In genomic region chr22:39249081-39249704, GRCh38 we compare ENCODE assay signal across 25 cellular contexts.
"Had no signal": no experiment of that assay in that cellular context is flagged by ENCODE, and none has a peak within 500 bp of the region (broad histone marks: within the 10 kb centered on the region; RNA-seq: fewer than 3 reads in every experiment).

No MANE protein-coding gene starts in this region.

- DNase-seq: activated CD4-positive, alpha-beta T cell treated with anti-CD3 and anti-CD28 coated beads for 1 hour; activated CD4-positive, alpha-beta T cell treated with anti-CD3 and anti-CD28 coated beads, Interleukin-2, amount 50 U/mL, for 4 hours; activated CD8-positive, alpha-beta memory T cell treated with anti-CD3 and anti-CD28 coated beads for 24 hours; activated CD8-positive, alpha-beta memory T cell treated with anti-CD3 and anti-CD28 coated beads, Interleukin-2, amount 50 U/mL, for 4 hours; activated T-cell treated with anti-CD3 and anti-CD28 coated beads, Interleukin-2, amount 50 U/mL, for 24 hours; colonic mucosa; gastrocnemius medialis; hippocampal formation; kidney glomerular epithelial cell; left ventricle myocardium superior; mammary epithelial cell; nephron progenitor cell; occipital lobe; small intestine; stimulated activated CD4-positive, alpha-beta T cell treated with anti-CD3 and anti-CD28 coated beads, Interleukin-2, amount 100 ng/mL, for 24 hours; stimulated activated naive CD8-positive, alpha-beta T cell treated with anti-CD3 and anti-CD28 coated beads, Interleukin-15, amount 100 ng/mL, for 72 hours; tibial artery; uterus had no signal

- H3K4me1 ChIP-seq: colonic mucosa had no signal

- ATAC-seq: activated naive CD4-positive, alpha-beta T cell treated with anti-CD3 and anti-CD28 coated beads, Interleukin-2, amount 50 U/mL, for 72 hours; activated T-helper 17 cell treated with anti-CD3 and anti-CD28 coated beads, Interleukin-2, amount 50 U/mL, for 72 hours; gastrocnemius medialis; left ventricle myocardium superior; sciatic nerve; stimulated activated effector memory CD8-positive, alpha-beta T cell treated with anti-CD3 and anti-CD28 coated beads, Interleukin-12 subunit alpha, Interleukin-12 subunit beta, amount 100 ng/mL, for 72 hours; stimulated activated naive CD8-positive, alpha-beta T cell treated with anti-CD3 and anti-CD28 coated beads, Interleukin-15, amount 100 ng/mL, for 72 hours had no signal

- H3K27ac ChIP-seq: ascending aorta, colonic mucosa, esophagus muscularis mucosa, tibial artery, uterus had no signal

- H3K9me3 ChIP-seq: ascending aorta, colonic mucosa, esophagus muscularis mucosa, gastrocnemius medialis, tibial artery, uterus had no signal

- H3K36me3 ChIP-seq: ascending aorta, colonic mucosa, esophagus muscularis mucosa, gastrocnemius medialis, tibial artery, uterus had no signal

- H3K27me3 ChIP-seq: gastrocnemius medialis, uterus had no signal

- H3K4me3 ChIP-seq: ascending aorta, colonic mucosa, esophagus muscularis mucosa, gastrocnemius medialis, tibial artery, uterus had no signal

- FAIRE-seq: small intestine, TTC549 had no signal
